ENCODE assay signal across 34 cellular contexts in the genomic region with DNA sequence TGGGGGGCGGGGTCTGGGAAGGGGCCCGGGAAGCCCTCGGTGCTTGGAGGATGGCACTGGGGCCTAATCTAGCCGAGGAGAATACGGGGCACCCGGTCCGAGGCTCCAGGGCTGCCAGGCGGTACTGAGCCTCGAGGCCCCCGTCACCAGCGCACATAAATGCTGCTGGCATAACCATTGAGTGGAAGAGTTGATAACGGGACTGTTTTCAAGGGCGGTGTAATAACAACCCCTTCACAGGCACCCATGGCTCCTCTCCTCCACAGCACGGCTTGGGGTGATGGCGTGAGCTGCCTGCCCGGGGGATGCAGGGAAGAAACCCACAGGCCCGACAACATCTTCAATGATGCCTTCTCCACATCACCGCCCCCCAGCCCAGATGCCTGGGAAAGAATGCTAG.
"Had no signal": no experiment of that assay in that cellular context is flagged by ENCODE, and none has a peak within 500 bp of the region (broad histone marks: within the 10 kb centered on the region; RNA-seq: fewer than 3 reads in every experiment).

No MANE protein-coding gene starts in this region.

- H3K4me2 ChIP-seq: KMS-11 had no signal

- H3K36me3 ChIP-seq: MG63 had no signal

- H3K9me3 ChIP-seq: MG63 had no signal

- H3K27ac ChIP-seq: KMS-11 had no signal

- DNase-seq: Karpas-422, Kasumi-1, MG63, MM.1S, MV-4-11, NCI-H1048, NCI-H1092, NCI-H1092 treated with DMSO at 0.1 percent for 48 hours, NCI-H1105, NCI-H1105 treated with DMSO at 0.1 percent for 48 hours, NCI-H1417, NCI-H1417 treated with DMSO at 0.1 percent for 48 hours, NCI-H1436, NCI-H1436 treated with DMSO at 0.1 percent for 48 hours, NCI-H146, NCI-H1694, NCI-H1694 treated with DMSO at 0.1 percent for 48 hours, NCI-H187, NCI-H187 treated with DMSO at 0.1 percent for 48 hours, NCI-H1930, NCI-H2029, NCI-H2029 treated with DMSO at 0.1 percent for 48 hours, NCI-H2081, NCI-H2081 treated with DMSO at 0.1 percent for 48 hours, NCI-H2107, NCI-H2171, NCI-H2171 treated with DMSO at 0.1 percent for 48 hours, NCI-H2227 treated with DMSO at 0.1 percent for 48 hours, NCI-H226, NCI-H345, NCI-H446, NCI-H446 treated with DMSO at 0.1 percent for 48 hours, NCI-H510A had no signal

- H3K4me3 ChIP-seq: MG63 had no signal

- H3K9ac ChIP-seq: KMS-11 had no signal
